ENCODE assay signal across 21 cellular contexts in the genomic region with DNA sequence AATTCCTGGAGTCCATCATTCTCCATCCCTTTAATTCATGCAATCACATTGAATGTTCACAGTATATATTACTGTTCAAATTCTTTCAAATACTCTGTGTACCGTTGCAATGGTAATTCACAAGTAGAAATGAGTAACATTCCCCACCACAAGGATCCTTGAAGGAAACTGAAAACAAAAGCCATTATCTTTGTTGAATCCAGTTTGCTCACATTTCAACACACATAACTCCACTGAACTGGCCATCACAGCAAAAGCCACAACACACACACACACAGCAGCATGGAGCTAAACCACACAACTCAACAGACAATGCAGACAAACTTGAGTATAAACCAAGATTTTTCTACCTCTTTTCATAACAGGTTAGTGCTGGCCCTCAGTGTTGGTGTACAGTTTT.
DNase-seq lines count a peak whose midpoint lies in the region; ATAC-seq and TF ChIP-seq lines count a peak whose summit lies in the region.
"Had no signal": no experiment of that assay in that cellular context is flagged by ENCODE, and none has a peak within 500 bp of the region (broad histone marks: within the 10 kb centered on the region; RNA-seq: fewer than 3 reads in every experiment).

No MANE protein-coding gene starts in this region.

- no peak overlapping the region for H3K4me3 Mint-ChIP-seq in osteocyte (ENCODE audit: unreplicated experiment)
- H3K4me3 Mint-ChIP-seq: CD14-positive monocyte; CD4-positive, alpha-beta T cell; CD8-positive, alpha-beta memory T cell had no signal

- no peaks in the 10 kb centered on the region for H3K27me3 Mint-ChIP-seq in osteocyte (ENCODE audit: unreplicated experiment)
- H3K27me3 Mint-ChIP-seq: CD4-positive, alpha-beta T cell; CD8-positive, alpha-beta memory T cell had no signal

- peak overlapping the region; percentile 54 for H3K27ac Mint-ChIP-seq in osteocyte (ENCODE audit: unreplicated experiment)
- H3K27ac Mint-ChIP-seq: CD14-positive monocyte; CD4-positive, alpha-beta T cell; CD8-positive, alpha-beta memory T cell had no signal

- H3K4me1 Mint-ChIP-seq in osteocyte (ENCODE audit: unreplicated experiment) = peaks cover 75% of the 10 kb centered on the region
- H3K4me1 Mint-ChIP-seq: CD14-positive monocyte; CD8-positive, alpha-beta memory T cell had no signal

- no peak for ATAC-seq in GM21786 (IDR thresholded peaks at IDR 0.05; ENCODE audit: unreplicated experiment)

- TF ChIP-seq CTCF in AG10803 (conservative IDR thresholded peaks at IDR 0.05; ENCODE audit: low read length) = no peak
- no peak for TF ChIP-seq CTCF in osteocyte (IDR thresholded peaks at IDR 0.05)

- H3K36me3 Mint-ChIP-seq in osteocyte (ENCODE audit: unreplicated experiment) = peaks cover 7% of the 10 kb centered on the region
- H3K36me3 Mint-ChIP-seq: CD14-positive monocyte; CD8-positive, alpha-beta memory T cell had no signal

- H3K4me3 ChIP-seq in AG10803 (ENCODE audit: low read length) = no peak overlapping the region
- H3K4me3 ChIP-seq: BLaER1 treated with 17β-estradiol and CSF1 and Interleukin-3, amounts not matched to agents 10 nM and 100 nM; GM23248 had no signal

- DNase-seq in AG10803 (ENCODE audit: low read depth) (peak; percentile 9), M059J (ENCODE audit: low read depth) (peak; percentile 56), amniotic epithelial cell (ENCODE audit: low read depth) (peak; percentile 67), osteocyte (ENCODE audit: extremely low spot score, unreplicated experiment) (no peak), NCI-H1930 (lab: John Stamatoyannopoulos, UW) (no peak), nucleus accumbens (lab: John Stamatoyannopoulos, UW) (no peak)
- no peak for DNase-seq in NK-92 treated with Interleukin-12 subunit alpha and Interleukin-12 subunit beta, amount 100 ng/mL, for 24 hours (lab: John Stamatoyannopoulos, UW)
- DNase-seq: AML-193; BE2C; Calu3; CD4-positive, alpha-beta T cell; CD8-positive, alpha-beta memory T cell; DMS53; DMS79 treated with DMSO at 0.1 percent for 48 hours; GF-D8; GM23248; H7; HCEC 1CT had no signal

- no peaks in the 10 kb centered on the region for H3K9me3 Mint-ChIP-seq in osteocyte (ENCODE audit: unreplicated experiment)
- H3K9me3 Mint-ChIP-seq: CD4-positive, alpha-beta T cell had no signal

Comparison
In these comparisons a context has a peak if more than half of its experiments do, and no peak if none do; other contexts are left out.
1. DNase-seq: peak in AG10803 (single experiment), M059J (single experiment) and amniotic epithelial cell (single experiment); none in osteocyte (single experiment), NCI-H1930 (0 of 2), nucleus accumbens (0 of 56) and NK-92 treated with Interleukin-12 subunit alpha and Interleukin-12 subunit beta, amount 100 ng/mL, for 24 hours (single experiment).